Comparison of ENCODE assay signal across 21 cellular contexts in genomic region chr2:46550686-46551404, GRCh38. TPM values are rescaled to one million over a fixed set of nuclear protein-coding genes. Genes with fewer than 3 reads are reported as not detected.
A peak's percentile ranks its signal among the peaks of the same experiment; 100 is the strongest.
DNase-seq lines count a peak whose midpoint lies in the region; ATAC-seq, FAIRE-seq and TF ChIP-seq lines count a peak whose summit lies in the region.
"Had no signal": no experiment of that assay in that cellular context is flagged by ENCODE, and none has a peak within 500 bp of the region (broad histone marks: within the 10 kb centered on the region; RNA-seq: fewer than 3 reads in every experiment).

No MANE protein-coding gene starts in this region.

- no peak overlapping the region for H3K9ac ChIP-seq in BLaER1
- H3K9ac ChIP-seq in trophoblast cell (ENCODE audit: low read length): no peak overlapping the region

- H3K27ac ChIP-seq in BLaER1 (no peak overlapping the region), trophoblast cell (ENCODE audit: low read depth, low read length) (no peak overlapping the region)
- H3K27ac ChIP-seq: hepatocyte had no signal

- ATAC-seq in GM18520 (IDR thresholded peaks at IDR 0.05; ENCODE audit: unreplicated experiment): no peak
- ATAC-seq: mucosa of descending colon had no signal

- no peak overlapping the region for H3K4ac ChIP-seq in trophoblast cell (ENCODE audit: low read depth, low read length)

- H3K27me3 Mint-ChIP-seq in Caco-2 (ENCODE audit: insufficient read depth, unreplicated experiment) (no peaks in the 10 kb centered on the region), endothelial cell (ENCODE audit: unreplicated experiment) (no peaks in the 10 kb centered on the region)
- no peaks in the 10 kb centered on the region for H3K27me3 Mint-ChIP-seq in dendritic cell treated with granulocyte-macrophage colony-stimulating factor and Interleukin-4, amounts not matched to agents 40 ng/mL and 50 ng/mL, for 4 days
- H3K27me3 Mint-ChIP-seq: activated CD4-positive, alpha-beta memory T cell treated with anti-CD3 and anti-CD28 coated beads for 36 hours; CD4-positive, alpha-beta T cell had no signal

- intact Hi-C loops in Caco-2 (cut with micrococcal nuclease; ENCODE audit: unreplicated experiment): no loop called here
- intact Hi-C loops in dendritic cell treated with granulocyte-macrophage colony-stimulating factor and Interleukin-4, amounts not matched to agents 40 ng/mL and 50 ng/mL, for 4 days (cut with micrococcal nuclease): no loop called here

- H3K36me3 ChIP-seq in BLaER1 (peaks cover 21% of the 10 kb centered on the region), Caco-2 (ENCODE audit: control insufficient read depth, insufficient read depth, low read length) (no peaks in the 10 kb centered on the region), trophoblast cell (ENCODE audit: control insufficient read depth in 1 of 2, insufficient read depth in 2 of 2, low read length in 2 of 2) (peaks cover 5 to 9% of the 10 kb centered on the region in 2 experiments)

- H3K4me2 ChIP-seq in BLaER1: peak overlapping the region; percentile 94
- H3K4me2 ChIP-seq in trophoblast cell (ENCODE audit: low read length): no peak overlapping the region
- H3K4me2 ChIP-seq: hepatocyte had no signal

- no peak overlapping the region for H2BK120ac ChIP-seq in trophoblast cell (ENCODE audit: insufficient read depth, low read length, poor library complexity)

- no peak overlapping the region for H4K91ac ChIP-seq in trophoblast cell (ENCODE audit: low read depth, low read length)

- H2BK12ac ChIP-seq in trophoblast cell (ENCODE audit: low read length): no peak overlapping the region

- H4K8ac ChIP-seq in trophoblast cell (ENCODE audit: low read depth, low read length): no peak overlapping the region

- peaks cover 67% of the 10 kb centered on the region for H3K4me1 ChIP-seq in BLaER1
- H3K4me1 ChIP-seq in Caco-2: peaks cover 10% of the 10 kb centered on the region; the same call in 1 of the 2 replicates
- H3K4me1 ChIP-seq in trophoblast cell (ENCODE audit: control insufficient read depth in 1 of 2, insufficient read depth in 2 of 2, low read length in 2 of 2): no peaks in the 10 kb centered on the region

- no peak for TF ChIP-seq POLR2A in GM12892 (IDR thresholded peaks at IDR 0.05; ENCODE audit: low read depth, low read length)

- H4K20me1 ChIP-seq in BLaER1: peaks cover 93% of the 10 kb centered on the region

- no peak overlapping the region for H2AFZ ChIP-seq in trophoblast cell (ENCODE audit: insufficient read depth, low read length, poor library complexity)
- H2AFZ ChIP-seq: hepatocyte had no signal

- H3K4me1 Mint-ChIP-seq in Caco-2 (ENCODE audit: low read depth, unreplicated experiment) (peaks cover 10% of the 10 kb centered on the region), endothelial cell (ENCODE audit: unreplicated experiment) (no peaks in the 10 kb centered on the region)
- peaks cover 91% of the 10 kb centered on the region for H3K4me1 Mint-ChIP-seq in dendritic cell treated with granulocyte-macrophage colony-stimulating factor and Interleukin-4, amounts not matched to agents 40 ng/mL and 50 ng/mL, for 4 days (ENCODE audit: low read depth)

- no peak overlapping the region for H3K4me3 Mint-ChIP-seq in Caco-2 (ENCODE audit: unreplicated experiment)
- H3K4me3 Mint-ChIP-seq in dendritic cell treated with granulocyte-macrophage colony-stimulating factor and Interleukin-4, amounts not matched to agents 40 ng/mL and 50 ng/mL, for 4 days: no peak overlapping the region
- no peak overlapping the region for H3K4me3 Mint-ChIP-seq in endothelial cell (ENCODE audit: unreplicated experiment)
- H3K4me3 Mint-ChIP-seq: activated CD4-positive, alpha-beta memory T cell treated with anti-CD3 and anti-CD28 coated beads for 36 hours; CD4-positive, alpha-beta T cell had no signal

- H4K12ac ChIP-seq in trophoblast cell (ENCODE audit: low read depth, low read length): no peak overlapping the region

- no peak for FAIRE-seq in GM12892 (lab: Jason Lieb, UNC)
- FAIRE-seq: urothelium cell line had no signal

- H3K9me3 Mint-ChIP-seq in Caco-2 (ENCODE audit: unreplicated experiment) (no peaks in the 10 kb centered on the region), endothelial cell (ENCODE audit: unreplicated experiment) (no peaks in the 10 kb centered on the region)
- H3K9me3 Mint-ChIP-seq in dendritic cell treated with granulocyte-macrophage colony-stimulating factor and Interleukin-4, amounts not matched to agents 40 ng/mL and 50 ng/mL, for 4 days: no peaks in the 10 kb centered on the region
- H3K9me3 Mint-ChIP-seq: activated CD4-positive, alpha-beta memory T cell treated with anti-CD3 and anti-CD28 coated beads for 36 hours; CD4-positive, alpha-beta T cell had no signal

- H3K9me3 ChIP-seq in BLaER1 (no peaks in the 10 kb centered on the region), Caco-2 (no peaks in the 10 kb centered on the region), trophoblast cell (ENCODE audit: insufficient read depth, low read depth, low read length) (no peaks in the 10 kb centered on the region)
- H3K9me3 ChIP-seq: mucosa of descending colon had no signal

- H2AK5ac ChIP-seq in trophoblast cell (ENCODE audit: low read length): no peak overlapping the region

- TF ChIP-seq CTCF in Caco-2 (IDR thresholded peaks at IDR 0.05; ENCODE audit: insufficient read depth in 1 of 2, low read depth in 1 of 2, low read length in 1 of 2, severe bottlenecking in 1 of 2, unreplicated experiment in 1 of 2) (no peak), endothelial cell (IDR thresholded peaks at IDR 0.05; ENCODE audit: unreplicated experiment) (no peak)

- no peak overlapping the region for H3K23ac ChIP-seq in trophoblast cell (ENCODE audit: low read length)

- CTCF ChIA-PET in Caco-2 (lab: Charles Lee): interaction anchor here (0.6 kb wide), 1 partner anchor 272 kb away, joined by 3 read pairs; no protein-coding TSS in a partner anchor

- POLR2A ChIA-PET in Caco-2 (lab: Charles Lee): no interaction called here

- no peaks in the 10 kb centered on the region for H3K36me3 Mint-ChIP-seq in Caco-2 (ENCODE audit: insufficient read depth, unreplicated experiment)
- peaks cover 78% of the 10 kb centered on the region for H3K36me3 Mint-ChIP-seq in dendritic cell treated with granulocyte-macrophage colony-stimulating factor and Interleukin-4, amounts not matched to agents 40 ng/mL and 50 ng/mL, for 4 days (ENCODE audit: low read depth)
- peaks cover 6% of the 10 kb centered on the region for H3K36me3 Mint-ChIP-seq in endothelial cell (ENCODE audit: low read depth, unreplicated experiment)

- BruUV-seq in Caco-2 (replicated peaks; lab: Mats Ljungman, UMichigan): no TSS peak

- no peak overlapping the region for H2BK5ac ChIP-seq in trophoblast cell (ENCODE audit: low read depth, low read length, poor library complexity)

- H3K18ac ChIP-seq in trophoblast cell (ENCODE audit: low read length): no peak overlapping the region

- WGBS in trophoblast cell (ENCODE audit: extremely low coverage, insufficient coverage, insufficient read length): no CpG with 5 or more reads among the region's 7 CpGs

- H3K4me3 ChIP-seq in BLaER1 (no peak overlapping the region), Caco-2 (ENCODE audit: low read depth, low read length) (no peak overlapping the region), trophoblast cell (ENCODE audit: low read depth, low read length) (no peak overlapping the region)
- H3K4me3 ChIP-seq: hepatocyte, mucosa of descending colon had no signal

- H3K27ac Mint-ChIP-seq in Caco-2 (ENCODE audit: unreplicated experiment) (no peak overlapping the region), endothelial cell (ENCODE audit: unreplicated experiment) (no peak overlapping the region)
- H3K27ac Mint-ChIP-seq in dendritic cell treated with granulocyte-macrophage colony-stimulating factor and Interleukin-4, amounts not matched to agents 40 ng/mL and 50 ng/mL, for 4 days: peak overlapping the region; percentile 54
- H3K27ac Mint-ChIP-seq: activated CD4-positive, alpha-beta memory T cell treated with anti-CD3 and anti-CD28 coated beads for 36 hours; CD4-positive, alpha-beta T cell had no signal

- no peaks in the 10 kb centered on the region for H3K79me2 ChIP-seq in trophoblast cell (ENCODE audit: control insufficient read depth, insufficient read depth, low read length, poor library complexity)

- no peak overlapping the region for H3K14ac ChIP-seq in trophoblast cell (ENCODE audit: low read length)

- H3K79me1 ChIP-seq in trophoblast cell (ENCODE audit: low read length): no peaks in the 10 kb centered on the region

- H3K27me3 ChIP-seq in BLaER1 (no peaks in the 10 kb centered on the region), Caco-2 (replicated peaks; ENCODE audit: control insufficient read depth, insufficient read depth, low read length) (no peaks in the 10 kb centered on the region), trophoblast cell (ENCODE audit: insufficient read depth, low read length) (no peaks in the 10 kb centered on the region)
- H3K27me3 ChIP-seq: hepatocyte had no signal

- DNase-seq in Caco-2 (peak; percentile 14 to 53), trophoblast cell (peak; percentile 62 to 88), NCI-H1092 (lab: John Stamatoyannopoulos, UW) (no peak), endothelial cell (ENCODE audit: low spot score) (no peak), GM12892 (ENCODE audit: insufficient read length) (no peak)
- DNase-seq: activated CD4-positive, alpha-beta memory T cell treated with anti-CD3 and anti-CD28 coated beads for 36 hours; activated CD4-positive, CD25-positive, alpha-beta regulatory T cell; activated gamma-delta T cell; amniotic stem cell; CD4-positive, alpha-beta T cell; dermis blood vessel endothelial cell; mucosa of descending colon; NCI-H187; NCI-H69; nucleus accumbens; T-helper 9 cell had no signal

RNA-seq across cellular contexts. Expression of gene ATP6V1E2, which starts 8.5 kb away (rescaled TPM):
- 9.1 and 10.3 TPM in 2 replicates for total RNA-seq in Caco-2 (2022)
- polyA plus RNA-seq in trophoblast cell (2013): 3.5 and 3.6 TPM in 2 replicates
- 4.4 TPM for total RNA-seq in endothelial cell (ENCODE audit: unreplicated experiment)
- 8.2 TPM for polyA plus RNA-seq in GM12892 (2012; ENCODE audit: missing spikeins)

RNA-seq across cellular contexts. Expression of gene RHOQ, which starts 8.6 kb away (rescaled TPM):
- total RNA-seq in Caco-2 (2022) (25.8 and 28.1 TPM in 2 replicates), endothelial cell (ENCODE audit: unreplicated experiment) (27.9 TPM)
- polyA plus RNA-seq in trophoblast cell (2013): 40.9 and 41.2 TPM in 2 replicates
- polyA plus RNA-seq in GM12892 (2012; ENCODE audit: missing spikeins): 39.2 TPM

Comparison
In these comparisons a context has a peak if more than half of its experiments do, and no peak if none do; other contexts are left out.
1. DNase-seq: peak in Caco-2 (2 of 2) and trophoblast cell (2 of 2); none in NCI-H1092 (single experiment), endothelial cell (single experiment) and GM12892 (single experiment).